In genomic region chr6:43229803-43230239, GRCh38 we compare ENCODE assay signal across 1 cellular context.
TF ChIP-seq lines count a peak whose summit lies in the region.

No MANE protein-coding gene starts in this region.

TF ChIP-seq in HCT116, 20 proteins besides CTCF, POLR2A, EP300 and RAD21 (continued from another document):
- no peak for TF ChIP-seq REST (IDR thresholded peaks at IDR 0.05; ENCODE audit: low read depth)
